8 cellular contexts compared by ENCODE assay signal in the genomic region with DNA sequence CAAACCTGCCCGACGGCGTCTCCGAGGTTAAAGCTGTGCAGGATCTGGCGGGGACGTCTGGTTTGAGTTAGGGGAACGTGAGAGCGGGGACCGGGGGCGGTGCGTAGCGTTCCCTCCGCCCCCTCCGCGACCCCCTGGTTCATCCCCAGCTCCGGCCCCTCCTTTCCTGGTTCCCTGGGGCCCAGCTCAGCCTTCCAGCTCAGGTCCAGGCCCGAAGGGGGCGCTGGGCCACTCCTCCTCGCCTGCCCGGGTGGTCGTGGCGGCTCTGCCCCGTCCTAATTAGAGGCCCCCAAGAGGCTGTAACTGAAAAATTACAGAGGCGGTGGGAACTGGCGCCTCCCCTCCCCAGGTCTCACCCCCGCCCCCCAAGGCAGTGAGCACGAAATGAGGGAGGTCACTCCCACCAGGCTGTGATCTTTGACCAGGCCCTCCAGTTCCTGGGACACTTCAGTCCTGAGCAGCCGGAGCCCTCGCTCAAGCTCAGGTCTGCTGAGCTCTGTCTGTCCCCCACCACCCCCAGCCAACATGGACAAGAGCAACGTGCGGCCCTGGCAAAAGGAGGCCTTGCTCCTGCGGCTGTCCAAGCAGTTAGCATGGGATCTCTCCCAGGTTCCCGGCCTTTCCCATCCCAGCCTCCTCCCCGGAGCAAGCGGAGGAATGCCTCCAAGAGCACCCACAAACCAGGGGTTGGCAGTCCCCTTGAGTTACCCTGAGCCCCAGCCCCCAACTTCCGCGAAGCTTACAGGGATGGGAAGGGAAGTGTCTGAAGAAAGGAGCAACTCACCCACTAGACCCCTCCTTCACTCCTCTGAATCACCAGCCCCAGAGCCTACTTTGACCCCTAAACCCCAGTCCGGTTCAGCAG. TPM values are rescaled to one million over a fixed set of nuclear protein-coding genes. Genes with fewer than 3 reads are reported as not detected.
DNase-seq lines count a peak whose midpoint lies in the region; ATAC-seq, FAIRE-seq and TF ChIP-seq lines count a peak whose summit lies in the region.
"Had no signal": no experiment of that assay in that cellular context is flagged by ENCODE, and none has a peak within 500 bp of the region (broad histone marks: within the 10 kb centered on the region; RNA-seq: fewer than 3 reads in every experiment).

No MANE protein-coding gene starts in this region.

- intact Hi-C loops in testis (cut with DNase I; ENCODE audit: low total_unique reads) = no loop called here

- H4K20me1 ChIP-seq in KMS-11 (ENCODE audit: insufficient read depth) = no peaks in the 10 kb centered on the region

- in situ Hi-C loops in astrocyte of the spinal cord (cut with HindIII; ENCODE audit: low sequenced_read_pairs) = no loop called here

- peak overlapping the region; percentile 59; the same call in 1 of the 2 replicates for H3K4me2 ChIP-seq in KMS-11

- no peaks in the 10 kb centered on the region for H3K79me2 ChIP-seq in KMS-11 (ENCODE audit: insufficient read depth, low read depth)

- peak overlapping the region; percentile 72 for H2AFZ ChIP-seq in KMS-11 (ENCODE audit: low read depth)

- H3K27me3 ChIP-seq in KMS-11 (ENCODE audit: insufficient read depth, low read depth) = peaks cover 2% of the 10 kb centered on the region; the same call in 1 of the 2 replicates
- H3K27me3 ChIP-seq in kidney epithelial cell (ENCODE audit: control insufficient read depth, insufficient read depth, low read length) = peaks cover 2% of the 10 kb centered on the region
- H3K27me3 ChIP-seq in testis = no peaks in the 10 kb centered on the region

- no peaks in the 10 kb centered on the region for H3K9me3 ChIP-seq in testis

- TF ChIP-seq CTCF in KMS-11 (conservative IDR thresholded peaks at IDR 0.05; ENCODE audit: low read depth, low read length) (no peak), astrocyte of the spinal cord (IDR thresholded peaks at IDR 0.05; ENCODE audit: low read depth, low read length) (peak; percentile 42), kidney epithelial cell (IDR thresholded peaks at IDR 0.05; ENCODE audit: insufficient read depth, low read length, poor library complexity, severe bottlenecking) (no peak), testis (IDR thresholded peaks at IDR 0.05) (no peak)

- no peak overlapping the region for H3K4me3 ChIP-seq in KMS-11 (IDR thresholded peaks at IDR 0.05; ENCODE audit: insufficient read depth, low read depth, low read length)
- H3K4me3 ChIP-seq in astrocyte of the spinal cord (ENCODE audit: low read depth, low read length) = peak overlapping the region; percentile 57
- peak overlapping the region; percentile 3 for H3K4me3 ChIP-seq in kidney epithelial cell (ENCODE audit: low read depth, low read length)
- H3K4me3 ChIP-seq in testis = peak overlapping the region; percentile 39 to 53

- H3K27ac ChIP-seq in KMS-11 (no peak overlapping the region), testis (peak overlapping the region; percentile 40 to 79)

- FAIRE-seq in frontal cortex (lab: Jason Lieb, UNC) = no peak

- no peak for TF ChIP-seq POLR2A in testis (IDR thresholded peaks at IDR 0.05)

- WGBS in testis, 2 donors = 17 to 21% methylated on average over 27 to 38 of the region's 38 CpGs

- no peak for ATAC-seq in HG03457 (IDR thresholded peaks at IDR 0.05; ENCODE audit: unreplicated experiment)

- no peaks in the 10 kb centered on the region for H3K36me3 ChIP-seq in KMS-11 (ENCODE audit: insufficient read depth)
- H3K36me3 ChIP-seq in kidney epithelial cell (ENCODE audit: control insufficient read depth, insufficient read depth, low read length) = no peaks in the 10 kb centered on the region
- H3K36me3 ChIP-seq in testis (ENCODE audit: low read depth, missing control alignments) = no peaks in the 10 kb centered on the region

- H3K4me1 ChIP-seq in KMS-11 (ENCODE audit: low read depth, poor library complexity, severe bottlenecking) (peaks cover 7% of the 10 kb centered on the region), testis (peaks cover 21% of the 10 kb centered on the region)

- H3K9ac ChIP-seq in KMS-11 = no peak overlapping the region; the same call in 1 of the 2 replicates

- DNase-seq in astrocyte of the spinal cord (ENCODE audit: low read depth, low spot score) (no peak), kidney epithelial cell (ENCODE audit: low read depth) (no peak), testis (no peak), NCI-H2107 (lab: John Stamatoyannopoulos, UW) (no peak), frontal cortex (ENCODE audit: low spot score in 2 of 2) (no peak)

RNA-seq across cellular contexts. Expression of a gene that starts 3.3 kb away (rescaled TPM):
- 0.07 and 0.17 TPM in 2 replicates for total RNA-seq in kidney epithelial cell
- 1 to 10 TPM; 3.9 to 6.4 TPM for total RNA-seq in testis
- polyA plus RNA-seq in testis (ENCODE audit: insufficient read depth, low read depth, low replicate concordance) = 35.5 TPM
- 1.2 TPM for total RNA-seq in frontal cortex
- total RNA-seq: SK-MEL-5 had no signal

RNA-seq across cellular contexts. Expression of a gene that starts 21.9 kb away (rescaled TPM):
- total RNA-seq in kidney epithelial cell (0.08 TPM in 1 of 2 replicates, not detected in the other), testis (1 to 10 TPM; 1.4 to 1.7 TPM), frontal cortex (9.0 TPM)
- 0.90 TPM for polyA plus RNA-seq in testis (ENCODE audit: insufficient read depth, low read depth, low replicate concordance)

RNA-seq across cellular contexts. Expression of a gene that starts 22.7 kb away (rescaled TPM):
- 3.1 and 3.8 TPM in 2 replicates for total RNA-seq in kidney epithelial cell
- 1 to 10 TPM; 8.2 to 8.5 TPM for total RNA-seq in testis
- polyA plus RNA-seq in testis (ENCODE audit: insufficient read depth, low read depth, low replicate concordance) = 4.7 TPM
- 0.82 TPM for total RNA-seq in frontal cortex

RNA-seq across cellular contexts. Expression of a gene that starts 24.6 kb away (rescaled TPM):
- total RNA-seq in kidney epithelial cell (104 and 119 TPM in 2 replicates), testis (10 to 100 TPM; 60.5 to 94.1 TPM), frontal cortex (28.9 TPM)
- polyA plus RNA-seq in testis (ENCODE audit: insufficient read depth, low read depth, low replicate concordance) = 82.6 TPM

RNA-seq across cellular contexts. Expression of a gene that starts 31.4 kb away (rescaled TPM):
- total RNA-seq in kidney epithelial cell (84.9 and 86.5 TPM in 2 replicates), testis (10 to 100 TPM; 55.5 to 59.4 TPM), frontal cortex (19.2 TPM)
- 67.5 TPM for polyA plus RNA-seq in testis (ENCODE audit: insufficient read depth, low read depth, low replicate concordance)
